In the genomic region with DNA sequence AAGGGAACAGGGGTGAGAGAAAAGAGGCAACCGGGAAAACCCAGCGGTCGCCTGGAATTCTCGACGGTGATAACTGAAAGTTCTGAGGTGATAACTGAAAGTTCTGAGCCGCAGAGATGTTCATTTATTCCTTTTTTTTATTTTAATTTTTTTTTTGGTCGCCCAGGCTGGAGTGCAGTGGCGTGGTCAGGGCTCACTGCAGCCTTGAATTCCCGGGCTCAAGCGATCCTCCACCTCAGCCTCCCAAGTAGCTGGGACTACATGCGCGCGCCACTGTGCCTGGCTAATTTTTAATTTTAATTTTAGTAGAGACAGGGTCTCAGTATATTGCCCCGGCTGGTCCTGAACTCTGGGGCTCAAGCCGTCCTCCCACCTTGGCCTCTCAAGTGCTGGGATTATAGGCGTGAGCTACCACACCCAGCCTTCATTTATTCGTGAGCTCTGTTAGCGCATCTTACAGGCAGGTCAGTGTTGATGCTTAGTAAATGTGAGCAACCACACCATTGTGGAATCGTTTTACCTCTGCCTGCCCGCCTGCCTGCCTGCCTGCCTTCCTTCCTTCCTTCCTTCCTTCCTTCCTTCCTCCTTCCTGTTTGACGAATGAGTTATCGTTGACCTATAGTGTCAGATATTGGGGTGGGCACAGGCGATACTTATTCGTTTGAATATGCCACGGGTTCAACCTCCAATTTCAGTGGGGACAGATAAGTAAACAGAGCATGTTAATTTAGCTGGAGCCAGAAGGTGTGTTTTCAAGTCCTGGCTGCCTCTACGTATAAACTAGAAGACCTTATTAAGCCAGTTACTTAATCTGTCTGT, we compare ENCODE assay signal across 8 cellular contexts. TPM values are rescaled to one million over a fixed set of nuclear protein-coding genes. Genes with fewer than 3 reads are reported as not detected.
DNase-seq lines count a peak whose midpoint lies in the region; ATAC-seq, FAIRE-seq and TF ChIP-seq lines count a peak whose summit lies in the region.

No MANE protein-coding gene starts in this region.

- 11% methylated on average over 26 of the region's 26 CpGs for WGBS in A549 (ENCODE audit: missing lambda C conversion rate)
- 8% methylated on average over 26 of the region's 26 CpGs for WGBS in HepG2 (ENCODE audit: low lambda C conversion rate)
- 13 to 17% methylated on average over 15 to 26 of the region's 26 CpGs for WGBS in transverse colon (ENCODE audit: low coverage in 1 of 2), 2 donors

- H3K9ac ChIP-seq in HepG2 (ENCODE audit: insufficient read depth, low read depth, low read length) = peak overlapping the region; percentile 72

- TSS peak; percentile 59 for BruUV-seq in HepG2 (replicated peaks; lab: Mats Ljungman, UMichigan)

- peak overlapping the region; percentile 80 to 97 (median 94) for H3K4me3 Mint-ChIP-seq in IgD-negative memory B cell

- peak; percentile 48 to 77; a peak in 5 of 6 replicates for ATAC-seq in A549
- peak; percentile 44 for ATAC-seq in GM19395 (IDR thresholded peaks at IDR 0.05; ENCODE audit: unreplicated experiment)
- ATAC-seq in HepG2 = peak; percentile 64

- H3K27ac ChIP-seq in A549 (peak overlapping the region; percentile 91 to 98), HepG2 (ENCODE audit: extremely low read length, insufficient read depth, low read length) (peak overlapping the region; percentile 67), transverse colon (peak overlapping the region; percentile 87 to 92 (median 91))

- TF ChIP-seq CTCF in A549 (IDR thresholded peaks at IDR 0.05) (no peak), astrocyte of the spinal cord (IDR thresholded peaks at IDR 0.05; ENCODE audit: low read depth, low read length) (no peak), HepG2 (CRISPR knock-in tag; IDR thresholded peaks at IDR 0.05) (no peak), transverse colon (IDR thresholded peaks at IDR 0.05) (no peak)

- no peaks in the 10 kb centered on the region for H3K27me3 ChIP-seq in HepG2 (ENCODE audit: control insufficient read depth in 1 of 2, insufficient read depth in 2 of 2, low read length in 2 of 2)
- no peaks in the 10 kb centered on the region for H3K27me3 ChIP-seq in transverse colon

- H2AFZ ChIP-seq in HepG2 (ENCODE audit: low read length) = peak overlapping the region; percentile 74

- peaks cover 42% of the 10 kb centered on the region for H3K79me2 ChIP-seq in HepG2 (ENCODE audit: insufficient read depth, low read length)

- CTCF ChIA-PET in A549 (lab: Yijun Ruan, JAX) = interaction anchor here (1.1 to 11.7 kb wide), 11 partner anchors 11 to 634 kb away, joined by 3 to 92 read pairs (median 4); partner anchors contain the start of gene ROCK2
- CTCF ChIA-PET in HepG2 (lab: Yijun Ruan, JAX; ENCODE audit: low intra/inter-chr PET ratio, low total read pairs) = no interaction called here

- TF ChIP-seq EP300 in A549 (IDR thresholded peaks at IDR 0.05) = no peak
- TF ChIP-seq EP300 in HepG2 (IDR thresholded peaks at IDR 0.05; ENCODE audit: low read depth in 2 of 2, low read length in 2 of 2) = no peak
- no peak for TF ChIP-seq EP300 in HepG2 (CRISPR knock-in tag; IDR thresholded peaks at IDR 0.05; ENCODE audit: borderline replicate concordance)
- no peak for TF ChIP-seq EP300 in transverse colon (IDR thresholded peaks at IDR 0.05; ENCODE audit: low read depth)

- H3K36me3 ChIP-seq in HepG2 (replicated peaks in 1 of 2; ENCODE audit: control insufficient read depth in 1 of 2, insufficient read depth in 2 of 2, low read length in 2 of 2) (peaks cover 1 to 8% of the 10 kb centered on the region in 2 experiments; a peak in 4 of 5 replicates), transverse colon (no peaks in the 10 kb centered on the region)

- H3K4me2 ChIP-seq in A549 (peak overlapping the region; percentile 81), HepG2 (ENCODE audit: low read depth, low read length) (peak overlapping the region; percentile 99)

- TF ChIP-seq RAD21 in A549 (conservative IDR thresholded peaks at IDR 0.05 in 1 of 2, IDR thresholded peaks at IDR 0.05 in 1 of 2) = no peak
- TF ChIP-seq RAD21 in HepG2 (CRISPR knock-in tag; IDR thresholded peaks at IDR 0.05) = no peak

- H3K4me1 ChIP-seq in A549 (peaks cover 36% of the 10 kb centered on the region), HepG2 (ENCODE audit: insufficient read depth, low read length) (peaks cover 59% of the 10 kb centered on the region), transverse colon (peaks cover 8 to 35% (median 19%) of the 10 kb centered on the region in 4 donors)

- POLR2A ChIA-PET in A549 (lab: Yijun Ruan, JAX) (interaction anchor here (0.8 to 1.3 kb wide), 2 partner anchors 14 to 17 kb away, joined by 5 to 6 read pairs; no protein-coding TSS in a partner anchor), HepG2 (lab: Yijun Ruan, JAX) (interaction anchor here (0.8 to 2.6 kb wide), 15 partner anchors 11 to 334 kb away, joined by 3 to 17 read pairs (median 4); a partner anchor contains a TSS)

- H3K27ac Mint-ChIP-seq in IgD-negative memory B cell = peak overlapping the region; percentile 12 to 96 (median 85)

- peaks cover 8 to 17% (median 15%) of the 10 kb centered on the region in 3 donors for H3K4me1 Mint-ChIP-seq in IgD-negative memory B cell

- no peaks in the 10 kb centered on the region for H3K9me3 Mint-ChIP-seq in IgD-negative memory B cell

- FAIRE-seq in A549 (lab: Jason Lieb, UNC) = no peak
- FAIRE-seq in HepG2 (lab: Jason Lieb, UNC) = no peak

- H3K4me3 ChIP-seq in A549 (peak overlapping the region; percentile 59), astrocyte of the spinal cord (ENCODE audit: low read depth, low read length) (peak overlapping the region; percentile 67), HepG2 (replicated peaks in 1 of 3; ENCODE audit: insufficient read depth in 1 of 3, low read depth in 2 of 3, low read length in 3 of 3) (peak overlapping the region; percentile 66 to 73 (median 71)), transverse colon (peak overlapping the region; percentile 46 to 66 (median 60))

- DNase-seq in A549 (ENCODE audit: low read depth in 1 of 2, low spot score in 1 of 2) (peak in 1 of 2 experiments; percentile 28), astrocyte of the spinal cord (ENCODE audit: low read depth, low spot score) (no peak), HepG2 (ENCODE audit: low spot score) (no peak), transverse colon (peak; percentile 17), ureter (ENCODE audit: low spot score) (no peak), NOMO-1 (lab: John Stamatoyannopoulos, UW; ENCODE audit: unreplicated experiment in 2 of 2) (no peak)

- H3K9me3 ChIP-seq in A549 (no peaks in the 10 kb centered on the region), HepG2 (ENCODE audit: low read length) (no peaks in the 10 kb centered on the region), transverse colon (no peaks in the 10 kb centered on the region)

- 0 out of 2 replicates have a peak, but pooled peaks have one; percentile 2 for TF ChIP-seq POLR2A in A549 (IDR thresholded peaks at IDR 0.05; ENCODE audit: low read length)
- 0 out of 4 replicates have a peak, but pooled peaks of 1 of the 2 experiments have one; percentile 21 for TF ChIP-seq POLR2A in HepG2 (IDR thresholded peaks at IDR 0.05; ENCODE audit: insufficient read depth in 1 of 2, low read depth in 2 of 2, low read length in 2 of 2)
- no peak for TF ChIP-seq POLR2A in transverse colon (IDR thresholded peaks at IDR 0.05)

- in situ Hi-C loops in astrocyte of the spinal cord (cut with HindIII; ENCODE audit: low sequenced_read_pairs) (no loop called here), HepG2 (cut with HindIII; ENCODE audit: extremely low pct_ligation_motif_present, low pct_unique_long_range_greater_than_20kb) (no loop called here), transverse colon (cut with MboI; ENCODE audit: low pct_ligation_motif_present in 1 of 4, low pct_unique_long_range_greater_than_20kb in 1 of 4, low sequenced_read_pairs in 3 of 4) (loop anchor here in 1 of 4 donors (25.0 kb wide), 1 partner anchor 296 kb away; no protein-coding TSS in a partner anchor)

- intact Hi-C loops in HepG2 (cut with micrococcal nuclease; ENCODE audit: unreplicated experiment) = no loop called here
- intact Hi-C loops in transverse colon (cut with DNase I; ENCODE audit: low total_unique reads) = loop anchor here (5.0 kb wide), 1 partner anchor 1854 kb away; no protein-coding TSS in a partner anchor

- peaks cover 4% of the 10 kb centered on the region for H3K36me3 Mint-ChIP-seq in IgD-negative memory B cell

- no peaks in the 10 kb centered on the region for H3K27me3 Mint-ChIP-seq in IgD-negative memory B cell

- peaks cover 18% of the 10 kb centered on the region for H4K20me1 ChIP-seq in HepG2 (ENCODE audit: insufficient read depth, low read length)

TF ChIP-seq in HepG2, 621 proteins besides CTCF, POLR2A, EP300 and RAD21 (continues in another document):
- TF ChIP-seq ZNF709 (CRISPR knock-in tag; IDR thresholded peaks at IDR 0.05) = no peak

RNA-seq across cellular contexts. Expression of gene E2F6, which starts 0.6 kb away (rescaled TPM):
- polyA plus RNA-seq in A549 (2011; rRNA removed) (38.0 and 41.7 TPM in 2 replicates), A549 (2017; fragmentation: RNase III; extraction: RNeasy Plus Mini Kit Qiagen cat#74134 plus additional on column Dnase treatment) (34.3 to 37.6 TPM (median 34.6 TPM) in 3 replicates), IgD-negative memory B cell (4.4 TPM), HepG2 (2011; rRNA removed) (22.6 and 27.3 TPM in 2 replicates)
- polyA plus RNA-seq in A549 (2012; cell fraction: cytosol; rRNA removed) = 14.7 and 16.7 TPM in 2 replicates
- 24.5 and 27.3 TPM in 2 replicates for polyA plus RNA-seq in A549 (2012; cell fraction: nucleus; rRNA removed)
- 13.6 and 14.6 TPM in 2 replicates for polyA minus RNA-seq in A549 (2011; rRNA and poly(A)+ RNA removed)
- total RNA-seq in HepG2 (2016; rRNA removed; fragmentation: Illumina TruSeq; extraction: Trizol) (36.0 and 40.1 TPM in 2 replicates), transverse colon (10 to 100 TPM in 1 of 4 donors, 1 to 10 TPM in 3; 6.0 to 19.8 (median 6.9) TPM), ureter (13.4 TPM)
- 13.0 and 13.9 TPM in 2 replicates for total RNA-seq in HepG2 (2016; cell fraction: cytosol; rRNA removed; fragmentation: Illumina TruSeq; extraction: Trizol; ENCODE audit: low read depth)
- 36.8 and 38.9 TPM in 2 replicates for total RNA-seq in HepG2 (2016; cell fraction: insoluble cytoplasmic fraction; rRNA removed; fragmentation: Illumina TruSeq; extraction: Trizol)
- 37.8 and 40.8 TPM in 2 replicates for total RNA-seq in HepG2 (2016; cell fraction: membrane; rRNA removed; fragmentation: Illumina TruSeq; extraction: Trizol)
- 35.5 and 39.9 TPM in 2 replicates for total RNA-seq in HepG2 (2016; cell fraction: nucleus; rRNA removed; fragmentation: Illumina TruSeq; extraction: Trizol)
- 9.9 and 16.5 TPM in 2 replicates for polyA plus RNA-seq in HepG2 (2011; cell fraction: cytosol; rRNA removed)
- 15.6 and 16.3 TPM in 2 replicates for polyA plus RNA-seq in HepG2 (2011; cell fraction: nucleus; rRNA removed)
- 28.6 and 31.7 TPM in 2 replicates for polyA plus RNA-seq in HepG2 (2012)
- 10.7 and 15.9 TPM in 2 replicates for polyA plus RNA-seq in HepG2 (2016; cell fraction: cytosol; fragmentation: Illumina TruSeq; extraction: Trizol; ENCODE audit: low read depth)
- polyA plus RNA-seq in HepG2 (2016; cell fraction: insoluble cytoplasmic fraction; fragmentation: Illumina TruSeq; extraction: Trizol; ENCODE audit: low read depth) = 49.4 and 50.1 TPM in 2 replicates
- 27.3 and 31.7 TPM in 2 replicates for polyA plus RNA-seq in HepG2 (2016; cell fraction: membrane; fragmentation: Illumina TruSeq; extraction: Trizol; ENCODE audit: low read depth)
- polyA plus RNA-seq in HepG2 (2016; cell fraction: nucleus; fragmentation: Illumina TruSeq; extraction: Trizol; ENCODE audit: insufficient read depth, low read depth) = 72.4 and 76.7 TPM in 2 replicates
- polyA minus RNA-seq in HepG2 (2011; rRNA and poly(A)+ RNA removed; ENCODE audit: low replicate concordance) = 8.6 and 12.9 TPM in 2 replicates
- polyA minus RNA-seq in HepG2 (2011; cell fraction: cytosol; rRNA and poly(A)+ RNA removed) = 10.9 and 11.8 TPM in 2 replicates
- 32.4 and 33.1 TPM in 2 replicates for polyA minus RNA-seq in HepG2 (2011; cell fraction: nucleus; rRNA and poly(A)+ RNA removed)

Comparison
In these comparisons a context has a peak if more than half of its experiments do, and no peak if none do; other contexts are left out.
1. Of the 38 proteins assayed by ChIP-seq in both HepG2 and A549: peak only in HepG2: JUNB and NFE2L2; only in A549: CHD2, PHF8 and ZFP36; in both: none; in neither: 31; mixed calls (peak in some experiments, not most) for 2.